In the genomic region with DNA sequence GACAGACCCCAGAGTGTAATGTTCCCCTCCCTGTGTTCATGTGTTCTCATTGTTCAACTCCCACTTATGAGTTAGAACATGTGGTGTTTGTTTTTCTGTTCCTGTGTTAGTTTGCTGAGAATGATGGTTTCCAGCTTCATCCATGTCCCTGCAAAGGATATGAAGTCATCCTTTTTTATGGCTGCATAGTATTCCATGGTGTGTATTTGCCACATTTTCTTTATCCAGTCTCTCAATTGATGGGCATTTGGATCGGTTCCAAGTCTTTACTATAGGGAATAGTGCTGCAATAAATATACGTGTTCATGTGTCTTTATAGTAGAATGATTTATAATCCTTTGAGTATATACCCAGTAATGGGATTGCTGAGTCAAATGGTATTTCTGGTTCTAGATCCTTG, we compare ENCODE assay signal across 7 cellular contexts.
A peak's percentile ranks its signal among the peaks of the same experiment; 100 is the strongest.
DNase-seq lines count a peak whose midpoint lies in the region; ATAC-seq and TF ChIP-seq lines count a peak whose summit lies in the region.
"Not testable (repeated sequence)": the region's sequence is repeated elsewhere in the genome, so short reads cannot be mapped to it uniquely, and the experiment has no call there.

No MANE protein-coding gene starts in this region.

- peaks cover 25% of the 10 kb centered on the region for H3K4me1 ChIP-seq in CD8-positive, alpha-beta T cell (ENCODE audit: insufficient read depth, low read length)
- peaks cover 80 to 86% of the 10 kb centered on the region in 2 donors for H3K4me1 ChIP-seq in gastrocnemius medialis

- not testable (repeated sequence) for TF ChIP-seq CTCF in CD8-positive, alpha-beta T cell (IDR thresholded peaks at IDR 0.05); gastrocnemius medialis (IDR thresholded peaks at IDR 0.05 in 4 of 5, conservative IDR thresholded peaks at IDR 0.05 in 1 of 5)

- H3K27me3 Mint-ChIP-seq in CD8-positive, alpha-beta T cell (ENCODE audit: low read depth); activated CD4-positive, alpha-beta memory T cell treated with anti-CD3 and anti-CD28 coated beads for 36 hours; activated naive CD4-positive, alpha-beta T cell treated with anti-CD3 and anti-CD28 coated beads, Interleukin-2, amount 50 U/mL, for 24 hours; central memory CD8-positive, alpha-beta T cell; naive thymus-derived CD8-positive, alpha-beta T cell: not testable (repeated sequence)

- ATAC-seq in CD8-positive, alpha-beta T cell; central memory CD8-positive, alpha-beta T cell (replicated peaks; ENCODE audit: extremely low read depth, poor library complexity, severe bottlenecking); naive thymus-derived CD8-positive, alpha-beta T cell; gastrocnemius medialis: not testable (repeated sequence)

- not testable (repeated sequence) for H3K27me3 ChIP-seq in CD8-positive, alpha-beta T cell (ENCODE audit: insufficient read depth, low read length); gastrocnemius medialis

- CTCF ChIA-PET in CD8-positive, alpha-beta T cell (lab: Charles Lee); activated CD4-positive, alpha-beta memory T cell treated with anti-CD3 and anti-CD28 coated beads for 36 hours (lab: Charles Lee): not testable (repeated sequence)

- POLR2A ChIA-PET in CD8-positive, alpha-beta T cell (lab: Charles Lee); activated CD4-positive, alpha-beta memory T cell treated with anti-CD3 and anti-CD28 coated beads for 36 hours (lab: Charles Lee); naive thymus-derived CD8-positive, alpha-beta T cell (lab: Charles Lee): not testable (repeated sequence)

- DNase-seq in CD8-positive, alpha-beta T cell; activated CD4-positive, alpha-beta memory T cell treated with anti-CD3 and anti-CD28 coated beads for 36 hours; central memory CD8-positive, alpha-beta T cell (ENCODE audit: low spot score in 2 of 2); naive thymus-derived CD8-positive, alpha-beta T cell; gastrocnemius medialis: not testable (repeated sequence)
- DNase-seq in KBM-7 = peak; percentile 24

- not testable (repeated sequence) for TF ChIP-seq POLR2A in gastrocnemius medialis (IDR thresholded peaks at IDR 0.05)

- not testable (repeated sequence) for H3K27ac ChIP-seq in CD8-positive, alpha-beta T cell (ENCODE audit: low read depth, low read length)
- peak overlapping the region; percentile 88 to 96 (median 94) for H3K27ac ChIP-seq in gastrocnemius medialis

- intact Hi-C loops in CD8-positive, alpha-beta T cell (cut with DNase I, micrococcal nuclease) = loop anchor here in 1 of 2 experiments (5.0 kb wide), 1 partner anchor 35 kb away; no protein-coding TSS in a partner anchor
- intact Hi-C loops in activated CD4-positive, alpha-beta memory T cell treated with anti-CD3 and anti-CD28 coated beads for 36 hours (cut with micrococcal nuclease) = loop anchor here (2.0 kb wide), 1 partner anchor 36 kb away; no protein-coding TSS in a partner anchor
- intact Hi-C loops in gastrocnemius medialis (cut with DNase I; ENCODE audit: low total_unique reads) = not testable (repeated sequence)

- peaks cover 80% of the 10 kb centered on the region for H3K4me1 Mint-ChIP-seq in CD8-positive, alpha-beta T cell (ENCODE audit: low read depth)
- peaks cover 84% of the 10 kb centered on the region for H3K4me1 Mint-ChIP-seq in activated CD4-positive, alpha-beta memory T cell treated with anti-CD3 and anti-CD28 coated beads for 36 hours (ENCODE audit: low read depth)
- H3K4me1 Mint-ChIP-seq in activated naive CD4-positive, alpha-beta T cell treated with anti-CD3 and anti-CD28 coated beads, Interleukin-2, amount 50 U/mL, for 24 hours = peaks cover 85% of the 10 kb centered on the region
- H3K4me1 Mint-ChIP-seq in central memory CD8-positive, alpha-beta T cell = peaks cover 71% of the 10 kb centered on the region
- peaks cover 46 to 82% (median 70%) of the 10 kb centered on the region in 4 donors for H3K4me1 Mint-ChIP-seq in naive thymus-derived CD8-positive, alpha-beta T cell

- H3K4me3 Mint-ChIP-seq in CD8-positive, alpha-beta T cell; activated CD4-positive, alpha-beta memory T cell treated with anti-CD3 and anti-CD28 coated beads for 36 hours; activated naive CD4-positive, alpha-beta T cell treated with anti-CD3 and anti-CD28 coated beads, Interleukin-2, amount 50 U/mL, for 24 hours: not testable (repeated sequence)
- H3K4me3 Mint-ChIP-seq in central memory CD8-positive, alpha-beta T cell = peak overlapping the region; percentile 57
- H3K4me3 Mint-ChIP-seq in naive thymus-derived CD8-positive, alpha-beta T cell = peak overlapping the region in 8 of 10 donors; percentile 11 to 77 (median 38)

- peak overlapping the region; percentile 85 for H3K27ac Mint-ChIP-seq in CD8-positive, alpha-beta T cell
- H3K27ac Mint-ChIP-seq in activated CD4-positive, alpha-beta memory T cell treated with anti-CD3 and anti-CD28 coated beads for 36 hours = peak overlapping the region; percentile 60
- peak overlapping the region; percentile 91 for H3K27ac Mint-ChIP-seq in activated naive CD4-positive, alpha-beta T cell treated with anti-CD3 and anti-CD28 coated beads, Interleukin-2, amount 50 U/mL, for 24 hours
- H3K27ac Mint-ChIP-seq in central memory CD8-positive, alpha-beta T cell (ENCODE audit: low read depth) = peak overlapping the region; percentile 91
- H3K27ac Mint-ChIP-seq in naive thymus-derived CD8-positive, alpha-beta T cell = peak overlapping the region in 7 of 10 donors; percentile 20 to 79 (median 64)

- H3K9me3 Mint-ChIP-seq in CD8-positive, alpha-beta T cell; activated naive CD4-positive, alpha-beta T cell treated with anti-CD3 and anti-CD28 coated beads, Interleukin-2, amount 50 U/mL, for 24 hours; central memory CD8-positive, alpha-beta T cell: not testable (repeated sequence)
- peaks cover 17% of the 10 kb centered on the region for H3K9me3 Mint-ChIP-seq in activated CD4-positive, alpha-beta memory T cell treated with anti-CD3 and anti-CD28 coated beads for 36 hours
- H3K9me3 Mint-ChIP-seq in naive thymus-derived CD8-positive, alpha-beta T cell = peaks cover 0 to 19% (median 6%) of the 10 kb centered on the region in 9 donors

- H3K9me3 ChIP-seq in CD8-positive, alpha-beta T cell (ENCODE audit: low read length); gastrocnemius medialis: not testable (repeated sequence)

- H3K4me3 ChIP-seq in CD8-positive, alpha-beta T cell (ENCODE audit: low read depth, low read length); gastrocnemius medialis: not testable (repeated sequence)

- peaks cover 90% of the 10 kb centered on the region for H3K36me3 Mint-ChIP-seq in CD8-positive, alpha-beta T cell
- H3K36me3 Mint-ChIP-seq in activated CD4-positive, alpha-beta memory T cell treated with anti-CD3 and anti-CD28 coated beads for 36 hours = peaks cover 56% of the 10 kb centered on the region
- peaks cover 53% of the 10 kb centered on the region for H3K36me3 Mint-ChIP-seq in activated naive CD4-positive, alpha-beta T cell treated with anti-CD3 and anti-CD28 coated beads, Interleukin-2, amount 50 U/mL, for 24 hours
- H3K36me3 Mint-ChIP-seq in central memory CD8-positive, alpha-beta T cell (ENCODE audit: insufficient read depth) = peaks cover 36% of the 10 kb centered on the region
- H3K36me3 Mint-ChIP-seq in naive thymus-derived CD8-positive, alpha-beta T cell = peaks cover 29 to 90% (median 77%) of the 10 kb centered on the region in 3 donors

- H3K36me3 ChIP-seq in CD8-positive, alpha-beta T cell (ENCODE audit: insufficient read depth, low read length); gastrocnemius medialis: not testable (repeated sequence)

- in situ Hi-C loops in KBM-7 (cut with MboI; ENCODE audit: low pct_unique_long_range_greater_than_20kb, low sequenced_read_pairs); gastrocnemius medialis (cut with MboI; ENCODE audit: low sequenced_read_pairs in 4 of 4): not testable (repeated sequence)
